ENCODE assay signal across 8 cellular contexts in the genomic region with DNA sequence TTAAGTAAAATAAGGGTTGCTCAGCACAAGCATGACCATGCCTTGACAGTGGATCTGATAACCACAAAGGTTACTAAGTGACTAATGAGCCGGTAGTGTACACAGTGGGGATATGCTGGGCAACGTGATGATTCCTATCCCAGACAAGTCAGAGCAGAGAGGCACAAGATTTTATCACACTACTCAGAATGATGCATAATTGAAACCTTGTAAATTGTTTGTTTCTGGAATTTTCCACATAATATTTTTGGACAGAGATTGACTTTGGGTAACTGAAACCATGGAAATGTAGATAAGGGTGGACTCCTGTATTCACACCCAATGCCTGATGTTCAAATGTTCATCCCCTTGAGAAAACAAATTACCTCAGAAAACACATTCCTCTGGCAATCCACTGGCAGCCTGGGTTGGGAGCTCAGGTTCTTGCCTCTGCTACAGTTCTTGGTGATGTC. TPM values are rescaled to one million over a fixed set of nuclear protein-coding genes. Genes with fewer than 3 reads are reported as not detected.
DNase-seq lines count a peak whose midpoint lies in the region; ATAC-seq and TF ChIP-seq lines count a peak whose summit lies in the region.
"Had no signal": no experiment of that assay in that cellular context is flagged by ENCODE, and none has a peak within 500 bp of the region (broad histone marks: within the 10 kb centered on the region; RNA-seq: fewer than 3 reads in every experiment).

No MANE protein-coding gene starts in this region.

- no peak overlapping the region for H3K27ac Mint-ChIP-seq in H9

- no peak overlapping the region for H3K14ac ChIP-seq in H9 (ENCODE audit: insufficient read depth, low read length)

- H3K4me3 ChIP-seq in SJSA1 (no peak overlapping the region), lower lobe of right lung (no peak overlapping the region)
- H3K4me3 ChIP-seq: SK-N-MC had no signal

- H3K27ac ChIP-seq in SJSA1 (peak overlapping the region; percentile 51), lower lobe of right lung (no peak overlapping the region), H9 (ENCODE audit: insufficient read length, low read depth, low read length) (no peak overlapping the region)
- H3K27ac ChIP-seq: SK-N-MC had no signal

- H2AFZ ChIP-seq in H9 (ENCODE audit: low read length) = no peak overlapping the region

- no peak overlapping the region for H2BK120ac ChIP-seq in H9 (ENCODE audit: low read depth, low read length, poor library complexity, severe bottlenecking)

- no peaks in the 10 kb centered on the region for H3K79me1 ChIP-seq in H9 (ENCODE audit: insufficient read depth, low read depth, low read length, poor library complexity, severe bottlenecking)

- H3K9me3 Mint-ChIP-seq in H9 = no peaks in the 10 kb centered on the region

- intact Hi-C loops in lower lobe of right lung (cut with DNase I) = no loop called here

- H3K4me3 Mint-ChIP-seq in H9 = no peak overlapping the region

- no peak overlapping the region for H2AK5ac ChIP-seq in H9 (ENCODE audit: insufficient read length, low read length)

- no peak overlapping the region for H3K56ac ChIP-seq in H9 (ENCODE audit: insufficient read length, low read depth, low read length)

- no peaks in the 10 kb centered on the region for H3K27me3 ChIP-seq in SJSA1 (replicated peaks)
- H3K27me3 ChIP-seq in lower lobe of right lung (ENCODE audit: low read depth) = no peaks in the 10 kb centered on the region
- H3K27me3 ChIP-seq in H9 (ENCODE audit: insufficient read depth, low read length) = no peaks in the 10 kb centered on the region

- no peak overlapping the region for H2BK20ac ChIP-seq in H9 (ENCODE audit: low read depth, low read length, poor library complexity, severe bottlenecking)

- H4K8ac ChIP-seq in H9 (replicated peaks; ENCODE audit: insufficient read length, low read depth, low read length) = no peak overlapping the region

- no peak overlapping the region for H3K18ac ChIP-seq in H9 (ENCODE audit: insufficient read length, low read depth, low read length)

- H3K27me3 Mint-ChIP-seq in H9 (ENCODE audit: low read depth) = no peaks in the 10 kb centered on the region

- H2BK15ac ChIP-seq in H9 (ENCODE audit: low read depth, low read length) = no peak overlapping the region

- H3K23ac ChIP-seq in H9 (ENCODE audit: insufficient read length, low read depth, low read length) = no peak overlapping the region

- H3K4me1 Mint-ChIP-seq in H9 = peaks cover 8 to 9% of the 10 kb centered on the region in 2 experiments

- no peaks in the 10 kb centered on the region for H3K23me2 ChIP-seq in H9 (ENCODE audit: insufficient read length, low read depth, low read length, poor library complexity, severe bottlenecking)

- H4K5ac ChIP-seq in H9 (ENCODE audit: insufficient read length, low read depth, low read length) = no peak overlapping the region

- no peak overlapping the region for H2BK5ac ChIP-seq in H9 (ENCODE audit: insufficient read length, low read length)

- H3T11ph ChIP-seq in H9 (ENCODE audit: low read length) = no peak overlapping the region

- ATAC-seq in GM18907 (IDR thresholded peaks at IDR 0.05; ENCODE audit: unreplicated experiment) = peak; percentile 100
- peak; percentile 96 for ATAC-seq in HG02642 (IDR thresholded peaks at IDR 0.05; ENCODE audit: poor library complexity, unreplicated experiment)
- ATAC-seq in lower lobe of right lung = peak; percentile 48 to 57

- no peak overlapping the region for H3K4me2 ChIP-seq in H9 (ENCODE audit: insufficient read depth, insufficient read length, low read length)

- TF ChIP-seq CTCF in lower lobe of right lung (IDR thresholded peaks at IDR 0.05) (no peak), H9 (conservative IDR thresholded peaks at IDR 0.05) (no peak)

- no peaks in the 10 kb centered on the region for H3K79me2 ChIP-seq in H9 (ENCODE audit: insufficient read depth, low read length)

- DNase-seq in SJSA1 (ENCODE audit: low read depth in 1 of 2, low spot score in 2 of 2) = peak; percentile 57 to 60
- no peak for DNase-seq in lower lobe of right lung
- DNase-seq in amniotic stem cell (lab: John Stamatoyannopoulos, UW) = no peak
- DNase-seq in H9 = no peak
- no peak for DNase-seq in NCI-H2107 treated with DMSO at 0.1 percent for 48 hours (lab: John Stamatoyannopoulos, UW; ENCODE audit: unreplicated experiment)

- no peak overlapping the region for H4K91ac ChIP-seq in H9 (ENCODE audit: insufficient read length, low read depth, low read length)

- no peak overlapping the region for H2BK12ac ChIP-seq in H9 (ENCODE audit: insufficient read length, low read depth, low read length)

- no peaks in the 10 kb centered on the region for H3K36me3 Mint-ChIP-seq in H9 (ENCODE audit: insufficient read depth in 1 of 3, low read depth in 3 of 3)

- H3K36me3 ChIP-seq in SJSA1 (no peaks in the 10 kb centered on the region), lower lobe of right lung (no peaks in the 10 kb centered on the region)

- H3K4me1 ChIP-seq in SJSA1 (replicated peaks) = peaks cover 42% of the 10 kb centered on the region
- H3K4me1 ChIP-seq in lower lobe of right lung = peaks cover 29% of the 10 kb centered on the region
- peaks cover 3% of the 10 kb centered on the region; the same call in 1 of the 2 replicates for H3K4me1 ChIP-seq in H9 (ENCODE audit: insufficient read depth, low read length)

- H3K9me3 ChIP-seq in SJSA1 (replicated peaks) (no peaks in the 10 kb centered on the region), lower lobe of right lung (no peaks in the 10 kb centered on the region), H9 (ENCODE audit: control insufficient read depth, low read depth, low read length) (no peaks in the 10 kb centered on the region)

- no peaks in the 10 kb centered on the region for H4K20me1 ChIP-seq in H9 (ENCODE audit: control insufficient read depth, insufficient read depth, insufficient read length)

- no peak overlapping the region for H3K4ac ChIP-seq in H9 (ENCODE audit: low read depth, low read length)

- no CpG with 5 or more reads among the region's 2 CpGs for WGBS in H9 (ENCODE audit: extremely low coverage, insufficient read length, low lambda C conversion rate)

- H3K9ac ChIP-seq in H9 (ENCODE audit: extremely low read depth, insufficient read length, low read length) = no peak overlapping the region

RNA-seq across cellular contexts. Expression of a gene that starts 16.2 kb away (rescaled TPM):
- total RNA-seq in SJSA1 (2014; rRNA removed; shearing (Covaris generic)) = 45.0 and 57.2 TPM in 2 replicates
- total RNA-seq in lower lobe of right lung = 72.0 TPM
- total RNA-seq in H9 (2021) = 14.5 and 15.9 TPM in 2 replicates

RNA-seq across cellular contexts. Expression of a gene that starts 52.4 kb away (rescaled TPM):
- total RNA-seq in SJSA1 (2014; rRNA removed; shearing (Covaris generic)) = 25.1 and 33.1 TPM in 2 replicates
- 32.1 TPM for total RNA-seq in lower lobe of right lung
- 0.09 TPM in 1 of 2 replicates, not detected in the other for total RNA-seq in H9 (2021)

Comparison
In these comparisons a context has a peak if more than half of its experiments do, and no peak if none do; other contexts are left out.
1. DNase-seq: peak in SJSA1 (2 of 2); none in lower lobe of right lung (single experiment), amniotic stem cell (single experiment), H9 (single experiment) and NCI-H2107 treated with DMSO at 0.1 percent for 48 hours (single experiment).
2. RNA of a gene that starts 52.4 kb away (total RNA-seq): 25.1 to 33.1 TPM in SJSA1 and 32.1 TPM in lower lobe of right lung (single experiment); 0.09 TPM in H9; every median in the first group is over 10 times any median in the second.
3. Peak in every context shown above with its lines, with median percentiles within 50 percentile points of each other: ATAC-seq.